Comparison of ENCODE assay signal across 1 cellular context in the genomic region with DNA sequence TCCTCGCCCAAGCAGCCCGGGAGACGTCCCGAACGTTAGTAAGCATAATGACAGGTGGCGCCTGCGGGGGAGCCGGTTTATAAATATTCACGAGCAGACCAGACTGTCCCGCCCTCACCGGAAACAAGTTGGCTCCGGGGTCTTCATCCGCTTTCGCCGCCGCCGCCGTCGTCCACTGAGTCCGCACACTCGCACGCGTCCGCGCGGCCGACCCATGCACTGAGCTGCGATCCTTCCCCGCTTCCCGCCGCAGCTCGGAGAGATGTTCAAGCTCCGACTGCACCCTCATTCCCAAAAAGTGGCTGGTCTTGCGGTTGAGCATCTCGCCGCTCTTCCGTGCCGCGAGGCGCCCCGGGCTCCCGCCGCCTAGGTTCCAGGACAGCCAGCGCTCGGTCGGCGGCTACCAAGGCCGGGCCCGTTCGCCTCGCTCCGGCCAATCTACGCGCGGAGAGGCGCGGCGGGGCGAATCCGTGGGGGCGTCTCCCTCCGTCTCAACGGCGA.
TF ChIP-seq lines count a peak whose summit lies in the region.

No MANE protein-coding gene starts in this region.

TF ChIP-seq in HepG2, 621 proteins besides CTCF, POLR2A, EP300 and RAD21 (continued from another document and continues in another):
- TF ChIP-seq, protein P1, sequence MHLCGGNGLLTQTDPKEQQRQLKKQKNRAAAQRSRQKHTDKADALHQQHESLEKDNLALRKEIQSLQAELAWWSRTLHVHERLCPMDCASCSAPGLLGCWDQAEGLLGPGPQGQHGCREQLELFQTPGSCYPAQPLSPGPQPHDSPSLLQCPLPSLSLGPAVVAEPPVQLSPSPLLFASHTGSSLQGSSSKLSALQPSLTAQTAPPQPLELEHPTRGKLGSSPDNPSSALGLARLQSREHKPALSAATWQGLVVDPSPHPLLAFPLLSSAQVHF (CRISPR knock-in tag; IDR thresholded peaks at IDR 0.05) = peak; percentile 90; the same call in 1 of the 2 replicates
- TF ChIP-seq ZC3H13 (CRISPR knock-in tag; IDR thresholded peaks at IDR 0.05) (peak; percentile 86; the same call in 1 of the 2 replicates), ZMYM2 (CRISPR knock-in tag; IDR thresholded peaks at IDR 0.05) (0 out of 2 replicates have a peak, but pooled peaks have one; percentile 15), ZIK1 (CRISPR knock-in tag; IDR thresholded peaks at IDR 0.05; ENCODE audit: borderline replicate concordance, low read depth) (peak; percentile 17; the same call in 1 of the 2 replicates), ZNF777 (CRISPR knock-in tag; IDR thresholded peaks at IDR 0.05) (no peak), GABPA (IDR thresholded peaks at IDR 0.05; ENCODE audit: low read depth, low read length) (peak; percentile 34; the same call in 1 of the 2 replicates), GABPA (CRISPR knock-in tag; IDR thresholded peaks at IDR 0.05; ENCODE audit: low read depth) (peak; percentile 59; the same call in 1 of the 2 replicates), ASH2L (IDR thresholded peaks at IDR 0.05; ENCODE audit: insufficient read length, low read depth, low read length) (no peak), SOX13 (IDR thresholded peaks at IDR 0.05) (no peak), SOX13 (CRISPR knock-in tag; conservative IDR thresholded peaks at IDR 0.05 in 1 of 2, IDR thresholded peaks at IDR 0.05 in 1 of 2) (peak in 1 of 2 experiments; percentile 22; a peak in 2 of 4 replicates), ZNF768 (CRISPR knock-in tag; IDR thresholded peaks at IDR 0.05) (peak; percentile 70; the same call in 1 of the 2 replicates), KAT7 (CRISPR knock-in tag; IDR thresholded peaks at IDR 0.05; ENCODE audit: borderline replicate concordance) (no peak), ZSCAN21 (CRISPR knock-in tag; IDR thresholded peaks at IDR 0.05; ENCODE audit: borderline replicate concordance) (peak; percentile 61; the same call in 1 of the 2 replicates), BORCS8-MEF2B (CRISPR knock-in tag; IDR thresholded peaks at IDR 0.05) (no peak), ZNF709 (CRISPR knock-in tag; IDR thresholded peaks at IDR 0.05) (0 out of 2 replicates have a peak, but pooled peaks have one; percentile 11), DMAP1 (CRISPR knock-in tag; IDR thresholded peaks at IDR 0.05) (no peak), KLF13 (CRISPR knock-in tag; IDR thresholded peaks at IDR 0.05) (no peak), ZNF33A (CRISPR knock-in tag; IDR thresholded peaks at IDR 0.05; ENCODE audit: borderline replicate concordance) (no peak), ZFP41 (CRISPR knock-in tag; IDR thresholded peaks at IDR 0.05; ENCODE audit: borderline replicate concordance) (0 out of 2 replicates have a peak, but pooled peaks have one; percentile 25), ZFP37 (CRISPR knock-in tag; IDR thresholded peaks at IDR 0.05; ENCODE audit: borderline replicate concordance) (no peak), AGO2 (optimal IDR thresholded peaks at IDR 0.05; ENCODE audit: low read depth, low read length) (peak; percentile 80), SNAPC2 (CRISPR knock-in tag; IDR thresholded peaks at IDR 0.05) (peak; percentile 14; the same call in 1 of the 2 replicates), PPARG (CRISPR knock-in tag; conservative IDR thresholded peaks at IDR 0.05) (0 out of 2 replicates have a peak, but pooled peaks have one; percentile 1), FOSL2 (CRISPR knock-in tag; IDR thresholded peaks at IDR 0.05) (no peak), ZNF282 (IDR thresholded peaks at IDR 0.05; ENCODE audit: partially characterized antibody) (no peak), ZNF567 (CRISPR knock-in tag; IDR thresholded peaks at IDR 0.05; ENCODE audit: borderline replicate concordance) (no peak), ARHGAP35 (CRISPR knock-in tag; IDR thresholded peaks at IDR 0.05; ENCODE audit: borderline replicate concordance) (peak; percentile 72; the same call in 1 of the 2 replicates), ZNF792 (CRISPR knock-in tag; IDR thresholded peaks at IDR 0.05) (no peak), ARNT2 (CRISPR knock-in tag; IDR thresholded peaks at IDR 0.05; ENCODE audit: low read depth) (peak; percentile 14; the same call in 1 of the 2 replicates), ZNF614 (CRISPR knock-in tag; IDR thresholded peaks at IDR 0.05; ENCODE audit: borderline replicate concordance) (peak; percentile 31; the same call in 1 of the 2 replicates)
- TF ChIP-seq, protein P2, sequence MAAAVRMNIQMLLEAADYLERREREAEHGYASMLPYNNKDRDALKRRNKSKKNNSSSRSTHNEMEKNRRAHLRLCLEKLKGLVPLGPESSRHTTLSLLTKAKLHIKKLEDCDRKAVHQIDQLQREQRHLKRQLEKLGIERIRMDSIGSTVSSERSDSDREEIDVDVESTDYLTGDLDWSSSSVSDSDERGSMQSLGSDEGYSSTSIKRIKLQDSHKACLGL (CRISPR knock-in tag; IDR thresholded peaks at IDR 0.05) = peak; percentile 59; the same call in 1 of the 2 replicates
- TF ChIP-seq, protein P3, sequence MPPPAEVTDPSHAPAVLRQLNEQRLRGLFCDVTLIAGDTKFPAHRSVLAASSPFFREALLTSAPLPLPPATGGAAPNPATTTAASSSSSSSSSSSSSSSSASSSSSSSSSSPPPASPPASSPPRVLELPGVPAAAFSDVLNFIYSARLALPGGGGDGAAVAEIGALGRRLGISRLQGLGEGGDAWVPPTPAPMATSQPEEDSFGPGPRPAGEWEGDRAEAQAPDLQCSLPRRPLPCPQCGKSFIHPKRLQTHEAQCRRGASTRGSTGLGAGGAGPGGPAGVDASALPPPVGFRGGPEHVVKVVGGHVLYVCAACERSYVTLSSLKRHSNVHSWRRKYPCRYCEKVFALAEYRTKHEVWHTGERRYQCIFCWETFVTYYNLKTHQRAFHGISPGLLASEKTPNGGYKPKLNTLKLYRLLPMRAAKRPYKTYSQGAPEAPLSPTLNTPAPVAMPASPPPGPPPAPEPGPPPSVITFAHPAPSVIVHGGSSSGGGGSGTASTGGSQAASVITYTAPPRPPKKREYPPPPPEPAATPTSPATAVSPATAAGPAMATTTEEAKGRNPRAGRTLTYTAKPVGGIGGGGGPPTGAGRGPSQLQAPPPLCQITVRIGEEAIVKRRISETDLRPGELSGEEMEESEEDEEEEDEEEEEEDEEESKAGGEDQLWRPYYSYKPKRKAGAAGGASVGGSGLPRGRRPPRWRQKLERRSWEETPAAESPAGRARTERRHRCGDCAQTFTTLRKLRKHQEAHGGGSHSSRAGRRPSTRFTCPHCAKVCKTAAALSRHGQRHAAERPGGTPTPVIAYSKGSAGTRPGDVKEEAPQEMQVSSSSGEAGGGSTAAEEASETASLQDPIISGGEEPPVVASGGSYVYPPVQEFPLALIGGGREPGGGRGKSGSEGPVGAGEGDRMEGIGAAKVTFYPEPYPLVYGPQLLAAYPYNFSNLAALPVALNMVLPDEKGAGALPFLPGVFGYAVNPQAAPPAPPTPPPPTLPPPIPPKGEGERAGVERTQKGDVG (CRISPR knock-in tag; IDR thresholded peaks at IDR 0.05; ENCODE audit: borderline replicate concordance) = 0 out of 2 replicates have a peak, but pooled peaks have one; percentile 41
- TF ChIP-seq, protein P4, sequence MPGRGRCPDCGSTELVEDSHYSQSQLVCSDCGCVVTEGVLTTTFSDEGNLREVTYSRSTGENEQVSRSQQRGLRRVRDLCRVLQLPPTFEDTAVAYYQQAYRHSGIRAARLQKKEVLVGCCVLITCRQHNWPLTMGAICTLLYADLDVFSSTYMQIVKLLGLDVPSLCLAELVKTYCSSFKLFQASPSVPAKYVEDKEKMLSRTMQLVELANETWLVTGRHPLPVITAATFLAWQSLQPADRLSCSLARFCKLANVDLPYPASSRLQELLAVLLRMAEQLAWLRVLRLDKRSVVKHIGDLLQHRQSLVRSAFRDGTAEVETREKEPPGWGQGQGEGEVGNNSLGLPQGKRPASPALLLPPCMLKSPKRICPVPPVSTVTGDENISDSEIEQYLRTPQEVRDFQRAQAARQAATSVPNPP (CRISPR knock-in tag; IDR thresholded peaks at IDR 0.05) = 0 out of 2 replicates have a peak, but pooled peaks have one; percentile 21
- TF ChIP-seq, protein P5, sequence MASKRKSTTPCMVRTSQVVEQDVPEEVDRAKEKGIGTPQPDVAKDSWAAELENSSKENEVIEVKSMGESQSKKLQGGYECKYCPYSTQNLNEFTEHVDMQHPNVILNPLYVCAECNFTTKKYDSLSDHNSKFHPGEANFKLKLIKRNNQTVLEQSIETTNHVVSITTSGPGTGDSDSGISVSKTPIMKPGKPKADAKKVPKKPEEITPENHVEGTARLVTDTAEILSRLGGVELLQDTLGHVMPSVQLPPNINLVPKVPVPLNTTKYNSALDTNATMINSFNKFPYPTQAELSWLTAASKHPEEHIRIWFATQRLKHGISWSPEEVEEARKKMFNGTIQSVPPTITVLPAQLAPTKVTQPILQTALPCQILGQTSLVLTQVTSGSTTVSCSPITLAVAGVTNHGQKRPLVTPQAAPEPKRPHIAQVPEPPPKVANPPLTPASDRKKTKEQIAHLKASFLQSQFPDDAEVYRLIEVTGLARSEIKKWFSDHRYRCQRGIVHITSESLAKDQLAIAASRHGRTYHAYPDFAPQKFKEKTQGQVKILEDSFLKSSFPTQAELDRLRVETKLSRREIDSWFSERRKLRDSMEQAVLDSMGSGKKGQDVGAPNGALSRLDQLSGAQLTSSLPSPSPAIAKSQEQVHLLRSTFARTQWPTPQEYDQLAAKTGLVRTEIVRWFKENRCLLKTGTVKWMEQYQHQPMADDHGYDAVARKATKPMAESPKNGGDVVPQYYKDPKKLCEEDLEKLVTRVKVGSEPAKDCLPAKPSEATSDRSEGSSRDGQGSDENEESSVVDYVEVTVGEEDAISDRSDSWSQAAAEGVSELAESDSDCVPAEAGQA (IDR thresholded peaks at IDR 0.05; ENCODE audit: low read depth) = no peak
- TF ChIP-seq, protein P5 (CRISPR knock-in tag; IDR thresholded peaks at IDR 0.05; ENCODE audit: borderline replicate concordance) = no peak
- TF ChIP-seq, protein P6, sequence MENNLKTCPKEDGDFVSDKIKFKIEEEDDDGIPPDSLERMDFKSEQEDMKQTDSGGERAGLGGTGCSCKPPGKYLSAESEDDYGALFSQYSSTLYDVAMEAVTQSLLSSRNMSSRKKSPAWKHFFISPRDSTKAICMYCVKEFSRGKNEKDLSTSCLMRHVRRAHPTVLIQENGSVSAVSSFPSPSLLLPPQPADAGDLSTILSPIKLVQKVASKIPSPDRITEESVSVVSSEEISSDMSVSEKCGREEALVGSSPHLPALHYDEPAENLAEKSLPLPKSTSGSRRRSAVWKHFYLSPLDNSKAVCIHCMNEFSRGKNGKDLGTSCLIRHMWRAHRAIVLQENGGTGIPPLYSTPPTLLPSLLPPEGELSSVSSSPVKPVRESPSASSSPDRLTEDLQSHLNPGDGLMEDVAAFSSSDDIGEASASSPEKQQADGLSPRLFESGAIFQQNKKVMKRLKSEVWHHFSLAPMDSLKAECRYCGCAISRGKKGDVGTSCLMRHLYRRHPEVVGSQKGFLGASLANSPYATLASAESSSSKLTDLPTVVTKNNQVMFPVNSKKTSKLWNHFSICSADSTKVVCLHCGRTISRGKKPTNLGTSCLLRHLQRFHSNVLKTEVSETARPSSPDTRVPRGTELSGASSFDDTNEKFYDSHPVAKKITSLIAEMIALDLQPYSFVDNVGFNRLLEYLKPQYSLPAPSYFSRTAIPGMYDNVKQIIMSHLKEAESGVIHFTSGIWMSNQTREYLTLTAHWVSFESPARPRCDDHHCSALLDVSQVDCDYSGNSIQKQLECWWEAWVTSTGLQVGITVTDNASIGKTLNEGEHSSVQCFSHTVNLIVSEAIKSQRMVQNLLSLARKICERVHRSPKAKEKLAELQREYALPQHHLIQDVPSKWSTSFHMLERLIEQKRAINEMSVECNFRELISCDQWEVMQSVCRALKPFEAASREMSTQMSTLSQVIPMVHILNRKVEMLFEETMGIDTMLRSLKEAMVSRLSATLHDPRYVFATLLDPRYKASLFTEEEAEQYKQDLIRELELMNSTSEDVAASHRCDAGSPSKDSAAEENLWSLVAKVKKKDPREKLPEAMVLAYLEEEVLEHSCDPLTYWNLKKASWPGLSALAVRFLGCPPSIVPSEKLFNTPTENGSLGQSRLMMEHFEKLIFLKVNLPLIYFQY (CRISPR knock-in tag; IDR thresholded peaks at IDR 0.05; ENCODE audit: borderline replicate concordance) = no peak
- TF ChIP-seq, protein P7, sequence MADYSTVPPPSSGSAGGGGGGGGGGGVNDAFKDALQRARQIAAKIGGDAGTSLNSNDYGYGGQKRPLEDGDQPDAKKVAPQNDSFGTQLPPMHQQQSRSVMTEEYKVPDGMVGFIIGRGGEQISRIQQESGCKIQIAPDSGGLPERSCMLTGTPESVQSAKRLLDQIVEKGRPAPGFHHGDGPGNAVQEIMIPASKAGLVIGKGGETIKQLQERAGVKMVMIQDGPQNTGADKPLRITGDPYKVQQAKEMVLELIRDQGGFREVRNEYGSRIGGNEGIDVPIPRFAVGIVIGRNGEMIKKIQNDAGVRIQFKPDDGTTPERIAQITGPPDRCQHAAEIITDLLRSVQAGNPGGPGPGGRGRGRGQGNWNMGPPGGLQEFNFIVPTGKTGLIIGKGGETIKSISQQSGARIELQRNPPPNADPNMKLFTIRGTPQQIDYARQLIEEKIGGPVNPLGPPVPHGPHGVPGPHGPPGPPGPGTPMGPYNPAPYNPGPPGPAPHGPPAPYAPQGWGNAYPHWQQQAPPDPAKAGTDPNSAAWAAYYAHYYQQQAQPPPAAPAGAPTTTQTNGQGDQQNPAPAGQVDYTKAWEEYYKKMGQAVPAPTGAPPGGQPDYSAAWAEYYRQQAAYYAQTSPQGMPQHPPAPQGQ (CRISPR knock-in tag; IDR thresholded peaks at IDR 0.05; ENCODE audit: borderline replicate concordance) = no peak
- TF ChIP-seq, protein P8, sequence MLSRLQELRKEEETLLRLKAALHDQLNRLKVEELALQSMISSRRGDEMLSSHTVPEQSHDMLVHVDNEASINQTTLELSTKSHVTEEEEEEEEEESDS (CRISPR knock-in tag; IDR thresholded peaks at IDR 0.05; ENCODE audit: borderline replicate concordance) = no peak
- TF ChIP-seq, protein P9, sequence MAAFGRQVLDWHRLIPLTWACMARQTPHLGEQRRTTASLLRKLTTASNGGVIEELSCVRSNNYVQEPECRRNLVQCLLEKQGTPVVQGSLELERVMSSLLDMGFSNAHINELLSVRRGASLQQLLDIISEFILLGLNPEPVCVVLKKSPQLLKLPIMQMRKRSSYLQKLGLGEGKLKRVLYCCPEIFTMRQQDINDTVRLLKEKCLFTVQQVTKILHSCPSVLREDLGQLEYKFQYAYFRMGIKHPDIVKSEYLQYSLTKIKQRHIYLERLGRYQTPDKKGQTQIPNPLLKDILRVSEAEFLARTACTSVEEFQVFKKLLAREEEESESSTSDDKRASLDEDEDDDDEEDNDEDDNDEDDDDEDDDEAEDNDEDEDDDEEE (CRISPR knock-in tag; IDR thresholded peaks at IDR 0.05) = no peak
